Comparison of ENCODE assay signal across 19 cellular contexts in genomic region chr2:17580319-17580715, GRCh38. TPM values are rescaled to one million over a fixed set of nuclear protein-coding genes. Genes with fewer than 3 reads are reported as not detected.
DNase-seq lines count a peak whose midpoint lies in the region; ATAC-seq, FAIRE-seq and TF ChIP-seq lines count a peak whose summit lies in the region.
"Had no signal": no experiment of that assay in that cellular context is flagged by ENCODE, and none has a peak within 500 bp of the region (broad histone marks: within the 10 kb centered on the region; RNA-seq: fewer than 3 reads in every experiment).

No MANE protein-coding gene starts in this region.

- POLR2A ChIA-PET in MCF 10A (lab: Yijun Ruan, JAX), result interaction anchor here (0.8 to 3.1 kb wide), 6 partner anchors 7 to 951 kb away, joined by 3 to 10 read pairs (median 4); partner anchors contain the start of gene VSNL1

- TF ChIP-seq POLR2A in breast epithelium (IDR thresholded peaks at IDR 0.05), result no peak

- no TSS peak for BruUV-seq in MCF 10A (replicated peaks; lab: Mats Ljungman, UMichigan)

- H3K27ac ChIP-seq in breast epithelium, result peak overlapping the region in 1 of 2 donors; percentile 64
- H3K27ac ChIP-seq: GM23248, Peyer's patch had no signal

- H3K27me3 ChIP-seq in breast epithelium (no peaks in the 10 kb centered on the region), bronchial epithelial cell (ENCODE audit: control insufficient read depth, insufficient read depth, low read length) (no peaks in the 10 kb centered on the region)
- H3K27me3 ChIP-seq: Peyer's patch had no signal

- no peaks in the 10 kb centered on the region for H3K36me3 ChIP-seq in breast epithelium
- no peaks in the 10 kb centered on the region for H3K36me3 ChIP-seq in bronchial epithelial cell (ENCODE audit: control insufficient read depth, insufficient read depth, low read length)
- H3K36me3 ChIP-seq: Peyer's patch had no signal

- H3K4me1 ChIP-seq in breast epithelium, result no peaks in the 10 kb centered on the region
- H3K4me1 ChIP-seq: Peyer's patch had no signal

- no peaks in the 10 kb centered on the region for H3K27me3 Mint-ChIP-seq in MCF 10A (ENCODE audit: insufficient read depth, unreplicated experiment)

- H3K4me3 ChIP-seq in breast epithelium (no peak overlapping the region), bronchial epithelial cell (ENCODE audit: low read depth, low read length) (no peak overlapping the region)
- H3K4me3 ChIP-seq: GM23248, Peyer's patch had no signal

- H3K4me3 Mint-ChIP-seq in MCF 10A (ENCODE audit: unreplicated experiment), result no peak overlapping the region

- no peak for TF ChIP-seq CTCF in MCF 10A (IDR thresholded peaks at IDR 0.05; ENCODE audit: unreplicated experiment)
- TF ChIP-seq CTCF in breast epithelium (IDR thresholded peaks at IDR 0.05), result no peak
- TF ChIP-seq CTCF in bronchial epithelial cell (IDR thresholded peaks at IDR 0.05; ENCODE audit: insufficient read depth, low read length, severe bottlenecking), result no peak

- DNase-seq in MCF 10A (ENCODE audit: unreplicated experiment) (peak; percentile 35), breast epithelium (ENCODE audit: low spot score in 2 of 2) (no peak), bronchial epithelial cell (ENCODE audit: low read depth) (peak; percentile 65), left colon (no peak), cortex of kidney (lab: John Stamatoyannopoulos, UW) (no peak), globus pallidus (ENCODE audit: low spot score) (no peak)
- DNase-seq: C1 segment of cervical spinal cord, EL, GM23248, NCI-H1105, NCI-H187 treated with DMSO at 0.1 percent for 48 hours, NCI-H774, Peyer's patch, SHP77 had no signal

- peak; percentile 39 for ATAC-seq in left colon
- ATAC-seq in SK-N-SH treated with all-trans-retinoic acid at 6 μM for 48 hours, result no peak
- no peak for ATAC-seq in GM18868 (IDR thresholded peaks at IDR 0.05; ENCODE audit: unreplicated experiment)

- intact Hi-C loops in MCF 10A (cut with micrococcal nuclease), result no loop called here
- intact Hi-C loops in breast epithelium (cut with DNase I; ENCODE audit: low total_unique reads), result no loop called here
- intact Hi-C loops in left colon (cut with DNase I, micrococcal nuclease), result no loop called here

- H3K4me1 Mint-ChIP-seq in MCF 10A (ENCODE audit: insufficient read depth, unreplicated experiment), result peaks cover 8% of the 10 kb centered on the region

- H3K27ac Mint-ChIP-seq in MCF 10A (ENCODE audit: low read depth, unreplicated experiment), result no peak overlapping the region

- no peak for FAIRE-seq in bronchial epithelial cell (lab: Jason Lieb, UNC)

- CTCF ChIA-PET in MCF 10A (lab: Yijun Ruan, JAX), result interaction anchor here (0.9 to 1.0 kb wide), 2 partner anchors 52 to 91 kb away, joined by 3 read pairs; no protein-coding TSS in a partner anchor

- H3K36me3 Mint-ChIP-seq in MCF 10A (ENCODE audit: insufficient read depth, unreplicated experiment), result no peaks in the 10 kb centered on the region

- no peaks in the 10 kb centered on the region for H3K9me3 ChIP-seq in breast epithelium
- H3K9me3 ChIP-seq: Peyer's patch had no signal

- H3K9me3 Mint-ChIP-seq in MCF 10A (ENCODE audit: unreplicated experiment), result peaks cover 7% of the 10 kb centered on the region

TF ChIP-seq in SK-N-SH treated with all-trans-retinoic acid at 6 μM for 48 hours, 23 proteins besides CTCF, POLR2A, EP300 and RAD21 (continues in another document):
- no peak for TF ChIP-seq ISL1 (CRISPR knock-in tag; IDR thresholded peaks at IDR 0.05)
- no peak for TF ChIP-seq ZFP3 (CRISPR knock-in tag; IDR thresholded peaks at IDR 0.05)
- TF ChIP-seq TOX (CRISPR knock-in tag; IDR thresholded peaks at IDR 0.05; ENCODE audit: borderline replicate concordance), result no peak
- no peak for TF ChIP-seq OSR1 (CRISPR knock-in tag; IDR thresholded peaks at IDR 0.05)
- TF ChIP-seq CSDC2 (CRISPR knock-in tag; IDR thresholded peaks at IDR 0.05), result no peak
- TF ChIP-seq ZC3H10 (CRISPR knock-in tag; IDR thresholded peaks at IDR 0.05), result no peak
- TF ChIP-seq CSRNP3 (CRISPR knock-in tag; IDR thresholded peaks at IDR 0.05), result no peak
- TF ChIP-seq CREB5 (CRISPR knock-in tag; IDR thresholded peaks at IDR 0.05; ENCODE audit: low read depth), result no peak
- TF ChIP-seq, protein P1, sequence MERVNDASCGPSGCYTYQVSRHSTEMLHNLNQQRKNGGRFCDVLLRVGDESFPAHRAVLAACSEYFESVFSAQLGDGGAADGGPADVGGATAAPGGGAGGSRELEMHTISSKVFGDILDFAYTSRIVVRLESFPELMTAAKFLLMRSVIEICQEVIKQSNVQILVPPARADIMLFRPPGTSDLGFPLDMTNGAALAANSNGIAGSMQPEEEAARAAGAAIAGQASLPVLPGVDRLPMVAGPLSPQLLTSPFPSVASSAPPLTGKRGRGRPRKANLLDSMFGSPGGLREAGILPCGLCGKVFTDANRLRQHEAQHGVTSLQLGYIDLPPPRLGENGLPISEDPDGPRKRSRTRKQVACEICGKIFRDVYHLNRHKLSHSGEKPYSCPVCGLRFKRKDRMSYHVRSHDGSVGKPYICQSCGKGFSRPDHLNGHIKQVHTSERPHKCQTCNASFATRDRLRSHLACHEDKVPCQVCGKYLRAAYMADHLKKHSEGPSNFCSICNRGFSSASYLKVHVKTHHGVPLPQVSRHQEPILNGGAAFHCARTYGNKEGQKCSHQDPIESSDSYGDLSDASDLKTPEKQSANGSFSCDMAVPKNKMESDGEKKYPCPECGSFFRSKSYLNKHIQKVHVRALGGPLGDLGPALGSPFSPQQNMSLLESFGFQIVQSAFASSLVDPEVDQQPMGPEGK (CRISPR knock-in tag; IDR thresholded peaks at IDR 0.05; ENCODE audit: borderline replicate concordance), result no peak
- TF ChIP-seq PPARA (CRISPR knock-in tag; IDR thresholded peaks at IDR 0.05; ENCODE audit: borderline replicate concordance), result no peak
- no peak for TF ChIP-seq TSHZ2 (CRISPR knock-in tag; IDR thresholded peaks at IDR 0.05)
- TF ChIP-seq ESRRG (CRISPR knock-in tag; IDR thresholded peaks at IDR 0.05), result no peak
- TF ChIP-seq ARNTL (CRISPR knock-in tag; IDR thresholded peaks at IDR 0.05; ENCODE audit: borderline replicate concordance, low read depth), result no peak

RNA-seq across cellular contexts. Expression of gene VSNL1, which starts 39.8 kb away (rescaled TPM):
- total RNA-seq in MCF 10A (2022) (1.3 and 2.4 TPM in 2 replicates), breast epithelium (1 to 10 TPM in 2 of 3 donors, under 1 TPM in 1; 0.80 to 6.9 (median 2.6) TPM), bronchial epithelial cell (0.64 and 1.6 TPM in 2 replicates), left colon (1 to 10 TPM; 3.6 to 5.6 TPM)
- total RNA-seq: A172, HT-29, NCI-H460, Peyer's patch had no signal

Comparison
In these comparisons a context has a peak if more than half of its experiments do, and no peak if none do; other contexts are left out.
1. DNase-seq: peak in MCF 10A (single experiment) and bronchial epithelial cell (single experiment); none in breast epithelium (0 of 2), left colon (0 of 2), cortex of kidney (single experiment) and globus pallidus (single experiment).